11 cellular contexts compared by ENCODE assay signal in the genomic region with DNA sequence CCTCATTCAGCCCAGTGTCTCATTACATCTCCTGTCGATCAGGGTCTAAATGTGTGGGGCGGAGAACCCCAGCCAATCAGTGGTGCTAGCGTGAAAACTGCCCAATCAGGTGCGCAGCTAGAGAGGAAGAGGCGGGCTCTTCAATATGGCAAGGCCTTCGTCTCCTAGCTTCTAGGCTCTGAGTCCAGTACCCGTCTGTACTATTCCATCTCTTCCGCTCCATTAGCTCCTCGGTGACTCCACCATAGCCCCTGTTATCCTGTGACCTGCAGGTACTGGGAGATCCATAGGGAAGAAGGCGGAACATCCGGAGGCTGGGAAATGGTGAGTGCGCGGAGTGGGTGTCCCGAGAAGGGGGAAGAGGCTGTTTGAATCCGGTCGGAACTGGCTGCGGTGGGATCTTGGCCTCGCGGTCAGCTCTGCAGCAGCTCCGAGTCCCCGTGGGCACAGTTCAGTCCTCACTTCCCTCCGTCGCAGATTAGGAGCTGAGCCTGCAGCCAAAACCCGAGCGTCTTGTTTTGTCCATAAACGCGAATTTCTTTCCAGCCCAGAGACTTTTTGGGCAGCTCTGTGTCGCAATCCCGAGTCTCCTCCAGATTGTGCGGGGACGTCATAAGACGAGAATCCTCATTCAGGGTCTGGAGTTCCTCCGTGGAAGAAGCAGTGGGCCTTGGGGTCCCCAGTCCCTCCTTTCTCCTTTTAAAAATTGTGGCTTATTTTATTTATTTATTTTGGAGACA. TPM values are rescaled to one million over a fixed set of nuclear protein-coding genes. Genes with fewer than 3 reads are reported as not detected.
DNase-seq lines count a peak whose midpoint lies in the region; ATAC-seq and TF ChIP-seq lines count a peak whose summit lies in the region.
"Had no signal": no experiment of that assay in that cellular context is flagged by ENCODE, and none has a peak within 500 bp of the region (broad histone marks: within the 10 kb centered on the region; RNA-seq: fewer than 3 reads in every experiment).

Gene ZNF727, plus strand, starts transcription at position 134 of the 740 bp plus-strand sequence. Its CDS starts 188 bp downstream, at position 322.

- no peaks in the 10 kb centered on the region for H3K4me1 ChIP-seq in mucosa of rectum (ENCODE audit: control insufficient read depth in 2 of 2, insufficient read depth in 2 of 2, low read length in 2 of 2)
- H3K4me1 ChIP-seq in thyroid gland = no peaks in the 10 kb centered on the region

- H3K27ac ChIP-seq in caudate nucleus (ENCODE audit: low read depth, low read length) (peak within 1 kb of the TSS; percentile 85), mucosa of rectum (ENCODE audit: low read depth in 2 of 2, low read length in 2 of 2) (peak within 1 kb of the TSS; percentile 27 to 43), thyroid gland (peak within 1 kb of the TSS in 2 of 3 donors; percentile 63 to 84)
- H3K27ac ChIP-seq: C4-2B, HL-60 had no signal

- peak within 1 kb of the TSS; percentile 43 for H3K4me3 Mint-ChIP-seq in activated CD4-positive, alpha-beta memory T cell treated with anti-CD3 and anti-CD28 coated beads for 36 hours
- H3K4me3 Mint-ChIP-seq in activated CD4-positive, alpha-beta memory T cell treated with anti-CD3 and anti-CD28 coated beads, Interleukin-2, amount 10 ng/mL, durations not matched to agents 7 days and 5 days = no peak within 1 kb of the TSS
- H3K4me3 Mint-ChIP-seq: activated CD8-positive, alpha-beta T cell treated with anti-CD3 and anti-CD28 coated beads for 36 hours had no signal

- no peak for ATAC-seq in GM18517 (IDR thresholded peaks at IDR 0.05; ENCODE audit: unreplicated experiment)
- ATAC-seq in HG03095 (IDR thresholded peaks at IDR 0.05; ENCODE audit: unreplicated experiment) = no peak
- ATAC-seq: activated CD8-positive, alpha-beta T cell treated with anti-CD3 and anti-CD28 coated beads for 36 hours had no signal

- TF ChIP-seq CTCF in thyroid gland (IDR thresholded peaks at IDR 0.05) = no peak

- no peaks in the 10 kb centered on the region for H3K27me3 Mint-ChIP-seq in activated CD4-positive, alpha-beta memory T cell treated with anti-CD3 and anti-CD28 coated beads for 36 hours
- H3K27me3 Mint-ChIP-seq in activated CD4-positive, alpha-beta memory T cell treated with anti-CD3 and anti-CD28 coated beads, Interleukin-2, amount 10 ng/mL, durations not matched to agents 7 days and 5 days = no peaks in the 10 kb centered on the region
- H3K27me3 Mint-ChIP-seq: activated CD8-positive, alpha-beta T cell treated with anti-CD3 and anti-CD28 coated beads for 36 hours had no signal

- intact Hi-C loops in activated CD4-positive, alpha-beta memory T cell treated with anti-CD3 and anti-CD28 coated beads for 36 hours (cut with micrococcal nuclease) = no loop called here
- intact Hi-C loops in thyroid gland (cut with DNase I) = no loop called here

- CTCF ChIA-PET in activated CD4-positive, alpha-beta memory T cell treated with anti-CD3 and anti-CD28 coated beads for 36 hours (lab: Charles Lee) = no interaction called here
- CTCF ChIA-PET in activated CD4-positive, alpha-beta memory T cell treated with anti-CD3 and anti-CD28 coated beads, Interleukin-2, amount 10 ng/mL, durations not matched to agents 7 days and 5 days (lab: Charles Lee) = no interaction called here

- peak within 1 kb of the TSS; percentile 18 to 52 for H3K9ac ChIP-seq in mucosa of rectum (ENCODE audit: low read depth in 1 of 2, low read length in 2 of 2)

- WGBS in thyroid gland, 2 donors = 10 to 13% methylated on average over 29 to 33 of the region's 33 CpGs

- no peaks in the 10 kb centered on the region for H3K36me3 Mint-ChIP-seq in activated CD4-positive, alpha-beta memory T cell treated with anti-CD3 and anti-CD28 coated beads for 36 hours
- H3K36me3 Mint-ChIP-seq in activated CD4-positive, alpha-beta memory T cell treated with anti-CD3 and anti-CD28 coated beads, Interleukin-2, amount 10 ng/mL, durations not matched to agents 7 days and 5 days (ENCODE audit: low read depth) = no peaks in the 10 kb centered on the region

- H3K9me3 Mint-ChIP-seq in activated CD4-positive, alpha-beta memory T cell treated with anti-CD3 and anti-CD28 coated beads for 36 hours = peaks cover 37% of the 10 kb centered on the region
- peaks cover 32% of the 10 kb centered on the region for H3K9me3 Mint-ChIP-seq in activated CD4-positive, alpha-beta memory T cell treated with anti-CD3 and anti-CD28 coated beads, Interleukin-2, amount 10 ng/mL, durations not matched to agents 7 days and 5 days

- H3K36me3 ChIP-seq in mucosa of rectum (ENCODE audit: control insufficient read depth in 2 of 2, insufficient read depth in 2 of 2, low read length in 2 of 2) (no peaks in the 10 kb centered on the region), thyroid gland (no peaks in the 10 kb centered on the region)

- TF ChIP-seq POLR2A in thyroid gland (IDR thresholded peaks at IDR 0.05) = peak in 1 of 2 donors; percentile 70

- no peaks in the 10 kb centered on the region for H3K4me1 Mint-ChIP-seq in activated CD4-positive, alpha-beta memory T cell treated with anti-CD3 and anti-CD28 coated beads for 36 hours (ENCODE audit: low read depth)
- no peaks in the 10 kb centered on the region for H3K4me1 Mint-ChIP-seq in activated CD4-positive, alpha-beta memory T cell treated with anti-CD3 and anti-CD28 coated beads, Interleukin-2, amount 10 ng/mL, durations not matched to agents 7 days and 5 days

- H3K27ac Mint-ChIP-seq in activated CD4-positive, alpha-beta memory T cell treated with anti-CD3 and anti-CD28 coated beads for 36 hours = no peak within 1 kb of the TSS
- H3K27ac Mint-ChIP-seq in activated CD4-positive, alpha-beta memory T cell treated with anti-CD3 and anti-CD28 coated beads, Interleukin-2, amount 10 ng/mL, durations not matched to agents 7 days and 5 days = no peak within 1 kb of the TSS
- H3K27ac Mint-ChIP-seq: activated CD8-positive, alpha-beta T cell treated with anti-CD3 and anti-CD28 coated beads for 36 hours had no signal

- DNase-seq in activated CD4-positive, alpha-beta memory T cell treated with anti-CD3 and anti-CD28 coated beads for 36 hours = peak; percentile 17
- no peak for DNase-seq in activated CD4-positive, alpha-beta memory T cell treated with anti-CD3 and anti-CD28 coated beads, Interleukin-2, amount 10 ng/mL, durations not matched to agents 7 days and 5 days
- DNase-seq in caudate nucleus (lab: John Stamatoyannopoulos, UW) = peak in 60 of 61 donors; percentile 42 to 95 (median 76)
- DNase-seq in thyroid gland = peak; percentile 59 to 71
- no peak for DNase-seq in activated CD8-positive, alpha-beta memory T cell treated with anti-CD3 and anti-CD28 coated beads for 24 hours
- DNase-seq: activated CD8-positive, alpha-beta T cell treated with anti-CD3 and anti-CD28 coated beads for 36 hours had no signal

- peak within 1 kb of the TSS; percentile 72 to 74 for H3K4me3 ChIP-seq in mucosa of rectum (ENCODE audit: low read length in 2 of 2)
- peak within 1 kb of the TSS in 2 of 3 donors; percentile 11 to 14 for H3K4me3 ChIP-seq in thyroid gland (replicated peaks in 1 of 3)

- peaks cover 3 to 5% of the 10 kb centered on the region in 2 donors for H3K9me3 ChIP-seq in mucosa of rectum (ENCODE audit: control insufficient read depth in 2 of 2, low read length in 2 of 2)
- no peaks in the 10 kb centered on the region for H3K9me3 ChIP-seq in thyroid gland

- POLR2A ChIA-PET in activated CD4-positive, alpha-beta memory T cell treated with anti-CD3 and anti-CD28 coated beads for 36 hours (lab: Charles Lee) = no interaction called here
- POLR2A ChIA-PET in activated CD4-positive, alpha-beta memory T cell treated with anti-CD3 and anti-CD28 coated beads, Interleukin-2, amount 10 ng/mL, durations not matched to agents 7 days and 5 days (lab: Charles Lee) = no interaction called here

- H3K27me3 ChIP-seq in mucosa of rectum (ENCODE audit: control insufficient read depth in 2 of 2, insufficient read depth in 2 of 2, low read length in 2 of 2) = no peaks in the 10 kb centered on the region
- no peaks in the 10 kb centered on the region for H3K27me3 ChIP-seq in thyroid gland

RNA-seq across cellular contexts. Expression of gene ZNF727, which starts in this region (rescaled TPM):
- under 1 TPM in 1 of 2 experiments, not detected in 1; 0.21 TPM for total RNA-seq in activated CD4-positive, alpha-beta memory T cell treated with anti-CD3 and anti-CD28 coated beads for 36 hours
- total RNA-seq in activated CD4-positive, alpha-beta memory T cell treated with anti-CD3 and anti-CD28 coated beads, Interleukin-2, amount 10 ng/mL, durations not matched to agents 7 days and 5 days = not detected
- 10 to 100 TPM in 3 of 4 donors, 1 to 10 TPM in 1; 2.3 to 13.4 (median 12.0) TPM for total RNA-seq in thyroid gland
- total RNA-seq: activated CD8-positive, alpha-beta T cell treated with anti-CD3 and anti-CD28 coated beads for 36 hours had no signal

Comparison
In these comparisons a context has a peak if more than half of its experiments do, and no peak if none do; other contexts are left out.
1. Peak in DNase-seq in activated CD4-positive, alpha-beta memory T cell treated with anti-CD3 and anti-CD28 coated beads for 36 hours; RNA of the gene not detected or under 1 TPM.
2. DNase-seq: peak in caudate nucleus (60 of 61) and thyroid gland (2 of 2); none in activated CD4-positive, alpha-beta memory T cell treated with anti-CD3 and anti-CD28 coated beads, Interleukin-2, amount 10 ng/mL, durations not matched to agents 7 days and 5 days (single experiment) and activated CD8-positive, alpha-beta memory T cell treated with anti-CD3 and anti-CD28 coated beads for 24 hours (single experiment).
3. H3K27ac ChIP-seq: peak in every context shown above with its lines; median percentile 85 in caudate nucleus; 74 in thyroid gland; 35 in mucosa of rectum.